In genomic region chr1:64584479-64584878, GRCh38 we compare ENCODE assay signal across 2 cellular contexts.
TF ChIP-seq lines count a peak whose summit lies in the region.

No MANE protein-coding gene starts in this region.

TF ChIP-seq in liver, 16 proteins besides CTCF, POLR2A, EP300 and RAD21 (continued from another document):
- TF ChIP-seq ATF3 (IDR thresholded peaks at IDR 0.05) = no peak
- TF ChIP-seq GABPA (IDR thresholded peaks at IDR 0.05 in 1 of 2, conservative IDR thresholded peaks at IDR 0.05 in 1 of 2) = no peak
- no peak for TF ChIP-seq SP1 (IDR thresholded peaks at IDR 0.05)
- TF ChIP-seq YY1 (IDR thresholded peaks at IDR 0.05) = no peak
- TF ChIP-seq MAX (IDR thresholded peaks at IDR 0.05) = no peak

TF ChIP-seq in HepG2, 621 proteins besides CTCF, POLR2A, EP300 and RAD21:
- TF ChIP-seq ZNF784 (CRISPR knock-in tag; IDR thresholded peaks at IDR 0.05; ENCODE audit: borderline replicate concordance) = no peak
- TF ChIP-seq TEF (CRISPR knock-in tag; IDR thresholded peaks at IDR 0.05) = no peak
- no peak for TF ChIP-seq ZNF878 (CRISPR knock-in tag; IDR thresholded peaks at IDR 0.05)
- TF ChIP-seq ZNF781 (CRISPR knock-in tag; IDR thresholded peaks at IDR 0.05; ENCODE audit: borderline replicate concordance, not compliant biosample characterization) = no peak
- TF ChIP-seq DMTF1 (CRISPR knock-in tag; IDR thresholded peaks at IDR 0.05) = no peak
- TF ChIP-seq HMGXB4 (CRISPR knock-in tag; IDR thresholded peaks at IDR 0.05; ENCODE audit: borderline replicate concordance in 1 of 2, low read depth in 1 of 2) = no peak
- TF ChIP-seq ZNF235 (CRISPR knock-in tag; IDR thresholded peaks at IDR 0.05; ENCODE audit: borderline replicate concordance) = no peak
- no peak for TF ChIP-seq ZNF318 (CRISPR knock-in tag; IDR thresholded peaks at IDR 0.05)
TF ChIP-seq in HepG2: peak in this region for 0.
